Comparison of ENCODE assay signal across 6 cellular contexts in the genomic region with DNA sequence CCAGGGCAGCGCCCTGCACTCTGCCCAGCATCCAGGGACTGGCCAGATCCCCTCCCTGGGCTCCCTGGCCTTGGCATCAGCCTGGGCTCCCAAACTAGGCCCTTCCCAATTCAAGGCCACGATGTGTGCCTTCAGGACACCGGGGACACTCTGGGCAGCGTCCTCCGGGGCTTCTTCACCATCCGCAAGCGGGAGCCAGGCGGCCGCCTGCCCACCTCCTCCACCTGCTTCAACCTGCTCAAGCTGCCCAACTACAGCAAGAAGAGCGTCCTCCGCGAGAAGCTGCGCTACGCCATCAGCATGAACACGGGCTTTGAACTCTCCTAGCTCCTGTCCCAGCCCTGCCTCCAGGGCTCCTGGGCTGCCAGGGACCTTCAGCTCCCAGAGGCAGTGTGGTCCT.
"Had no signal": no experiment of that assay in that cellular context is flagged by ENCODE, and none has a peak within 500 bp of the region (broad histone marks: within the 10 kb centered on the region; RNA-seq: fewer than 3 reads in every experiment).

No MANE protein-coding gene starts in this region.

- H3K4me3 Mint-ChIP-seq: HFFc6, IgD-negative memory B cell had no signal

- ATAC-seq: HCT116, HepG2 had no signal

- H3K4me1 Mint-ChIP-seq: IgD-negative memory B cell had no signal

- DNase-seq: GM23248, GOT3, HFFc6 had no signal

- H3K27me3 Mint-ChIP-seq: IgD-negative memory B cell had no signal

- H3K27ac Mint-ChIP-seq: HFFc6, IgD-negative memory B cell had no signal

- H3K9me3 Mint-ChIP-seq: HFFc6, IgD-negative memory B cell had no signal
